Comparison of ENCODE assay signal across 1 cellular context in genomic region chr7:71491331-71491730, GRCh38.
TF ChIP-seq lines count a peak whose summit lies in the region.

No MANE protein-coding gene starts in this region.

TF ChIP-seq in IMR-90, 13 proteins besides CTCF, POLR2A, EP300 and RAD21 (continued from another document):
- TF ChIP-seq ELK1 (IDR thresholded peaks at IDR 0.05; ENCODE audit: borderline replicate concordance, low read depth, low read length) (no peak), RCOR1 (IDR thresholded peaks at IDR 0.05; ENCODE audit: insufficient replicate concordance, low read length) (no peak), BHLHE40 (IDR thresholded peaks at IDR 0.05; ENCODE audit: low read depth, low read length) (no peak), SMC3 (IDR thresholded peaks at IDR 0.05; ENCODE audit: low read depth, low read length) (no peak), RFX5 (IDR thresholded peaks at IDR 0.05; ENCODE audit: low read depth, low read length) (no peak), NFE2L2 (IDR thresholded peaks at IDR 0.05; ENCODE audit: low read depth, low read length) (no peak), MXI1 (IDR thresholded peaks at IDR 0.05; ENCODE audit: borderline replicate concordance, low read depth, low read length) (no peak)
